Comparison of ENCODE assay signal across 1 cellular context in the genomic region with DNA sequence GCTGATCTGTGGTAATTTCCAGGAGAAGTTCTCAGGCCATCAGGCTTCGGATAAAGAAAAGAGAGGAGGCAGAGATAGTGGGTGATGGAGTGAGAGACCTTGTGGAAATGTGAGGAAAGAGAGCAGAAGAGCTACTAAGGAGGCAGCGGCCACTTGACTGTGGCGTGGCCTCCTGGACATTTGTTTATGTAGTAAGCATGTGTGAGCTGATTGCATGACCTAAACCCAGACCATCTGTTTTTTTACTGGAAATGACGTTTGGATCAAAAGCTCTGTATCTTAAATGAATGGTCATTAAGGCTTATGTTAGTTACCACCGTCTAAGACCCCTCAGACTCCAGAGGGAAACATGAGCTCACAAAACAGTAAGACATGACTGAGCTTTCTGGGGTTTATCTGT.
TF ChIP-seq lines count a peak whose summit lies in the region.

No MANE protein-coding gene starts in this region.

TF ChIP-seq in GM23338, 12 proteins besides CTCF, POLR2A, EP300 and RAD21 (continued from another document):
- TF ChIP-seq ZNF462 (CRISPR knock-in tag; IDR thresholded peaks at IDR 0.05), result no peak
- no peak for TF ChIP-seq JUNB (IDR thresholded peaks at IDR 0.05; ENCODE audit: unreplicated experiment)
- no peak for TF ChIP-seq POLR2AphosphoS5 (IDR thresholded peaks at IDR 0.05; ENCODE audit: low read depth)
- no peak for TF ChIP-seq ZNF331 (CRISPR knock-in tag; IDR thresholded peaks at IDR 0.05; ENCODE audit: low read depth)
- no peak for TF ChIP-seq STAT1 (IDR thresholded peaks at IDR 0.05; ENCODE audit: unreplicated experiment)
